Comparison of ENCODE assay signal across 2 cellular contexts in the genomic region with DNA sequence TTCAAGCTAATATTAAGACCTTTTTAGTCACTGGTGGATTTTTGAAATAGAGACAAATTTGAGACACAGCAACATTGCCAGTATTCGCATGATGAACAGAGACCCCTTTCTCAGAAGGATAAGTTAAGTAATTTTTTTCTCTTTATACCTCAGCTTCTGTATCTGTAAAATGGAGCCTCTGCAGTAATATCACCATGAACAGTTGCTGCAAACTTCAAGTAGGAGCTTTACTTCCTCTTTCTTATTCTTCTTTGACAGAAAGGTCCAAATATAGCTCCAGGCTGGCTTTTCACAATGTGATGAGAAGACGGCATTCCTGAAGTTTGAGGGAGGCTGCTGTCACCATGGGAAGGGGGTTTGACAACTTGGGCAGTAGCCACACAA.
TF ChIP-seq lines count a peak whose summit lies in the region.

No MANE protein-coding gene starts in this region.

TF ChIP-seq in SK-N-SH, 30 proteins besides CTCF, POLR2A, EP300 and RAD21 (continued from another document):
- TF ChIP-seq SIN3A (IDR thresholded peaks at IDR 0.05; ENCODE audit: borderline replicate concordance, low read depth, low read length), result no peak

TF ChIP-seq in SK-N-SH treated with all-trans-retinoic acid at 6 μM for 48 hours, 23 proteins besides CTCF, POLR2A, EP300 and RAD21 (continued from another document):
- TF ChIP-seq, protein P1, sequence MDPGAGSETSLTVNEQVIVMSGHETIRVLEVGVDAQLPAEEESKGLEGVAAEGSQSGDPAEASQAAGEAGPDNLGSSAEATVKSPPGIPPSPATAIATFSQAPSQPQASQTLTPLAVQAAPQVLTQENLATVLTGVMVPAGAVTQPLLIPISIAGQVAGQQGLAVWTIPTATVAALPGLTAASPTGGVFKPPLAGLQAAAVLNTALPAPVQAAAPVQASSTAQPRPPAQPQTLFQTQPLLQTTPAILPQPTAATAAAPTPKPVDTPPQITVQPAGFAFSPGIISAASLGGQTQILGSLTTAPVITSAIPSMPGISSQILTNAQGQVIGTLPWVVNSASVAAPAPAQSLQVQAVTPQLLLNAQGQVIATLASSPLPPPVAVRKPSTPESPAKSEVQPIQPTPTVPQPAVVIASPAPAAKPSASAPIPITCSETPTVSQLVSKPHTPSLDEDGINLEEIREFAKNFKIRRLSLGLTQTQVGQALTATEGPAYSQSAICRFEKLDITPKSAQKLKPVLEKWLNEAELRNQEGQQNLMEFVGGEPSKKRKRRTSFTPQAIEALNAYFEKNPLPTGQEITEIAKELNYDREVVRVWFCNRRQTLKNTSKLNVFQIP (CRISPR knock-in tag; IDR thresholded peaks at IDR 0.05; ENCODE audit: borderline replicate concordance, low read depth), result no peak
- TF ChIP-seq ESRRG (CRISPR knock-in tag; IDR thresholded peaks at IDR 0.05), result no peak
- TF ChIP-seq TOX (CRISPR knock-in tag; IDR thresholded peaks at IDR 0.05; ENCODE audit: borderline replicate concordance), result no peak
- TF ChIP-seq, protein P2, sequence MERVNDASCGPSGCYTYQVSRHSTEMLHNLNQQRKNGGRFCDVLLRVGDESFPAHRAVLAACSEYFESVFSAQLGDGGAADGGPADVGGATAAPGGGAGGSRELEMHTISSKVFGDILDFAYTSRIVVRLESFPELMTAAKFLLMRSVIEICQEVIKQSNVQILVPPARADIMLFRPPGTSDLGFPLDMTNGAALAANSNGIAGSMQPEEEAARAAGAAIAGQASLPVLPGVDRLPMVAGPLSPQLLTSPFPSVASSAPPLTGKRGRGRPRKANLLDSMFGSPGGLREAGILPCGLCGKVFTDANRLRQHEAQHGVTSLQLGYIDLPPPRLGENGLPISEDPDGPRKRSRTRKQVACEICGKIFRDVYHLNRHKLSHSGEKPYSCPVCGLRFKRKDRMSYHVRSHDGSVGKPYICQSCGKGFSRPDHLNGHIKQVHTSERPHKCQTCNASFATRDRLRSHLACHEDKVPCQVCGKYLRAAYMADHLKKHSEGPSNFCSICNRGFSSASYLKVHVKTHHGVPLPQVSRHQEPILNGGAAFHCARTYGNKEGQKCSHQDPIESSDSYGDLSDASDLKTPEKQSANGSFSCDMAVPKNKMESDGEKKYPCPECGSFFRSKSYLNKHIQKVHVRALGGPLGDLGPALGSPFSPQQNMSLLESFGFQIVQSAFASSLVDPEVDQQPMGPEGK (CRISPR knock-in tag; IDR thresholded peaks at IDR 0.05; ENCODE audit: borderline replicate concordance), result no peak
